ENCODE assay signal across 9 cellular contexts in genomic region chr7:20798694-20799121, GRCh38. TPM values are rescaled to one million over a fixed set of nuclear protein-coding genes. Genes with fewer than 3 reads are reported as not detected.
DNase-seq lines count a peak whose midpoint lies in the region; FAIRE-seq and TF ChIP-seq lines count a peak whose summit lies in the region.
"Had no signal": no experiment of that assay in that cellular context is flagged by ENCODE, and none has a peak within 500 bp of the region (broad histone marks: within the 10 kb centered on the region; RNA-seq: fewer than 3 reads in every experiment).

No MANE protein-coding gene starts in this region.

- dilution Hi-C loops in keratinocyte (cut with MboI; ENCODE audit: extremely low pct_ligation_motif_present, low sequenced_read_pairs), result no loop called here

- H3K9ac ChIP-seq in SU-DHL-6 (ENCODE audit: low read length) (peak overlapping the region; percentile 52; the same call in 1 of the 2 replicates), keratinocyte (ENCODE audit: control insufficient read depth, extremely low read depth, insufficient read depth, low read length) (no peak overlapping the region)

- no peaks in the 10 kb centered on the region for H3K9me1 ChIP-seq in keratinocyte (ENCODE audit: control insufficient read depth, extremely low read depth, insufficient read depth, low read length)

- H3K9me3 ChIP-seq in SU-DHL-6 (ENCODE audit: insufficient read depth, low read length), result no peaks in the 10 kb centered on the region
- H3K9me3 ChIP-seq in keratinocyte (ENCODE audit: control insufficient read depth, low read depth, low read length), result no peaks in the 10 kb centered on the region

- no peaks in the 10 kb centered on the region for H3K27me3 ChIP-seq in SU-DHL-6 (ENCODE audit: low read length)
- H3K27me3 ChIP-seq in keratinocyte (ENCODE audit: control insufficient read depth, extremely low read depth, insufficient read depth, low read length), result peaks cover 38% of the 10 kb centered on the region
- peaks cover 44% of the 10 kb centered on the region for H3K27me3 ChIP-seq in brain microvascular endothelial cell (replicated peaks)

- in situ Hi-C loops in brain microvascular endothelial cell (cut with HindIII; ENCODE audit: low pct_ligation_motif_present, low sequenced_read_pairs), result no loop called here

- H3K27me3 Mint-ChIP-seq in activated naive CD4-positive, alpha-beta T cell treated with anti-CD3 and anti-CD28 coated beads, Interleukin-2, amount 50 U/mL, for 24 hours, result peaks cover 50% of the 10 kb centered on the region
- peaks cover 76% of the 10 kb centered on the region for H3K27me3 Mint-ChIP-seq in type B pancreatic cell

- H3K27ac Mint-ChIP-seq in activated naive CD4-positive, alpha-beta T cell treated with anti-CD3 and anti-CD28 coated beads, Interleukin-2, amount 50 U/mL, for 24 hours, result no peak overlapping the region
- peak overlapping the region; percentile 71 for H3K27ac Mint-ChIP-seq in type B pancreatic cell

- H3K36me3 ChIP-seq in SU-DHL-6 (ENCODE audit: low read length) (no peaks in the 10 kb centered on the region), keratinocyte (ENCODE audit: control insufficient read depth in 2 of 2, extremely low read depth in 1 of 2, insufficient read depth in 2 of 2, low read length in 2 of 2) (no peaks in the 10 kb centered on the region), brain microvascular endothelial cell (replicated peaks) (no peaks in the 10 kb centered on the region)

- H3F3A ChIP-seq in SU-DHL-6 (ENCODE audit: insufficient read depth), result no peaks in the 10 kb centered on the region

- DNase-seq in activated naive CD4-positive, alpha-beta T cell treated with Interleukin-2 at 50 U/mL for 16 hours, result no peak
- DNase-seq in keratinocyte (ENCODE audit: low read depth, low spot score), result no peak
- DNase-seq in type B pancreatic cell (ENCODE audit: extremely low spot score, unreplicated experiment), result no peak
- DNase-seq in ureter (ENCODE audit: low spot score), result no peak
- no peak for DNase-seq in brain microvascular endothelial cell
- no peak for DNase-seq in anterior cingulate cortex (lab: John Stamatoyannopoulos, UW)
- DNase-seq: GDM1 had no signal

- peaks cover 21% of the 10 kb centered on the region for H3K4me1 Mint-ChIP-seq in activated naive CD4-positive, alpha-beta T cell treated with anti-CD3 and anti-CD28 coated beads, Interleukin-2, amount 50 U/mL, for 24 hours
- no peaks in the 10 kb centered on the region for H3K4me1 Mint-ChIP-seq in type B pancreatic cell (ENCODE audit: unreplicated experiment)

- H3K9me2 ChIP-seq in SU-DHL-6 (replicated peaks; ENCODE audit: insufficient read depth, low read length), result no peaks in the 10 kb centered on the region

- H2AFZ ChIP-seq in SU-DHL-6 (ENCODE audit: low read depth, low read length, severe bottlenecking) (no peak overlapping the region), keratinocyte (ENCODE audit: control insufficient read depth, low read length) (no peak overlapping the region)

- peaks cover 5% of the 10 kb centered on the region for H3K4me1 ChIP-seq in keratinocyte (ENCODE audit: control insufficient read depth, extremely low read depth, insufficient read depth, low read length)

- H3K36me3 Mint-ChIP-seq in activated naive CD4-positive, alpha-beta T cell treated with anti-CD3 and anti-CD28 coated beads, Interleukin-2, amount 50 U/mL, for 24 hours, result peaks cover 1% of the 10 kb centered on the region
- no peaks in the 10 kb centered on the region for H3K36me3 Mint-ChIP-seq in type B pancreatic cell

- H3K9me3 Mint-ChIP-seq in activated naive CD4-positive, alpha-beta T cell treated with anti-CD3 and anti-CD28 coated beads, Interleukin-2, amount 50 U/mL, for 24 hours, result peaks cover 6% of the 10 kb centered on the region
- no peaks in the 10 kb centered on the region for H3K9me3 Mint-ChIP-seq in type B pancreatic cell

- no peak for FAIRE-seq in keratinocyte (lab: Jason Lieb, UNC)

- H3K4me2 ChIP-seq in SU-DHL-6 (ENCODE audit: low read depth, low read length, poor library complexity, severe bottlenecking), result peak overlapping the region; percentile 39
- H3K4me2 ChIP-seq in keratinocyte (ENCODE audit: control insufficient read depth, extremely low read depth, insufficient read depth, low read depth, low read length), result peak overlapping the region; percentile 18

- H3K27ac ChIP-seq in SU-DHL-6 (ENCODE audit: low read depth, low read length), result no peak overlapping the region
- H3K27ac ChIP-seq in keratinocyte (ENCODE audit: control insufficient read depth, insufficient read depth, low read length), result no peak overlapping the region
- no peak overlapping the region for H3K27ac ChIP-seq in brain microvascular endothelial cell

- peak overlapping the region; percentile 77 for H3K4me3 Mint-ChIP-seq in activated naive CD4-positive, alpha-beta T cell treated with anti-CD3 and anti-CD28 coated beads, Interleukin-2, amount 50 U/mL, for 24 hours
- peak overlapping the region; percentile 84 for H3K4me3 Mint-ChIP-seq in type B pancreatic cell

- TF ChIP-seq CTCF in SU-DHL-6 (IDR thresholded peaks at IDR 0.05; ENCODE audit: insufficient read depth, low read length, poor library complexity, severe bottlenecking) (no peak), keratinocyte (optimal IDR thresholded peaks at IDR 0.05 in 1 of 3, IDR thresholded peaks at IDR 0.05 in 1 of 3, conservative IDR thresholded peaks at IDR 0.05 in 1 of 3; ENCODE audit: extremely low read depth in 1 of 3, insufficient read depth in 2 of 3, low read length in 3 of 3) (no peak), type B pancreatic cell (conservative IDR thresholded peaks at IDR 0.05) (no peak), brain microvascular endothelial cell (IDR thresholded peaks at IDR 0.05; ENCODE audit: low read depth, low read length, missing control alignments) (no peak)

- H3K79me2 ChIP-seq in SU-DHL-6 (ENCODE audit: insufficient read depth, low read length) (no peaks in the 10 kb centered on the region), keratinocyte (ENCODE audit: control insufficient read depth, insufficient read depth, low read length) (no peaks in the 10 kb centered on the region)

- no peaks in the 10 kb centered on the region for H4K20me1 ChIP-seq in SU-DHL-6 (ENCODE audit: low read depth, low read length)
- no peaks in the 10 kb centered on the region for H4K20me1 ChIP-seq in keratinocyte (ENCODE audit: control insufficient read depth, extremely low read depth, insufficient read depth, low read length)

- H3K4me3 ChIP-seq in SU-DHL-6 (ENCODE audit: insufficient read depth, low read length, poor library complexity, severe bottlenecking) (no peak overlapping the region), keratinocyte (ENCODE audit: control insufficient read depth in 2 of 3, extremely low read depth in 1 of 3, insufficient read depth in 2 of 3, low read depth in 1 of 3, low read length in 3 of 3) (peak overlapping the region in 1 of 3 experiments; percentile 58), brain microvascular endothelial cell (ENCODE audit: low read depth, low read length) (no peak overlapping the region)

RNA-seq across cellular contexts. Expression of gene SP8, which starts 12.0 kb away (rescaled TPM):
- polyA plus RNA-seq in keratinocyte, result 0.03 to 0.17 TPM (median 0.16 TPM) in 3 replicates
- polyA plus RNA-seq in keratinocyte (2011; ENCODE audit: low read depth), result 0.12 TPM
- polyA plus RNA-seq in keratinocyte (2011; cell fraction: cytosol; rRNA removed), result 0.08 and 0.09 TPM in 2 replicates
- polyA plus RNA-seq in keratinocyte (2011; cell fraction: nucleus; rRNA removed), result 0.22 and 0.32 TPM in 2 replicates
- 0.17 and 0.28 TPM in 2 replicates for polyA plus RNA-seq in keratinocyte (2012; ENCODE audit: low replicate concordance)
- polyA minus RNA-seq in keratinocyte, result 0.03 to 0.07 TPM (median 0.06 TPM) in 3 replicates
- polyA minus RNA-seq in keratinocyte (2011; cell fraction: cytosol; rRNA and poly(A)+ RNA removed), result not detected
- 0.32 and 0.47 TPM in 2 replicates for polyA minus RNA-seq in keratinocyte (2011; cell fraction: nucleus; rRNA and poly(A)+ RNA removed)
- total RNA-seq in type B pancreatic cell (ENCODE audit: low replicate concordance) (2.0 and 4.3 TPM in 2 replicates), ureter (not detected)
